In the genomic region with DNA sequence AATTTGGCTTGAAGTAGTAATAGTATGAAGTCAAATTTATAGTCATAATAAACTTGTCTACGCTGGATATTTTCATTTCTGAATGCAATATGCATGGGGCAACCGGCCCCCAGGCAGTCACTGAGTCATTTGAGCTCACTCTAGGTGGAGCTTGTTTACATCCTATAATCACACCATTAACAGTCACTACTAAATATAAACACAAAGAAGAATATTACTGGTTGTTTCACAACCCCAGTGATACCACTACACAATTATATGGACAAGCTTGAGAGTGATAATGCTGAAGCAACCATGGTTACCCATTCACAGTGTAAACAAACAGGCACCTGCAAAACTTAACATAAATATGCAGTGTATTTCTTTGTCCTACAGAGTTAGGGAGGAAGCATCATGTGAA, we compare ENCODE assay signal across 1 cellular context.
TF ChIP-seq lines count a peak whose summit lies in the region.

No MANE protein-coding gene starts in this region.

TF ChIP-seq in GM23338, 12 proteins besides CTCF, POLR2A, EP300 and RAD21 (continued from another document):
- TF ChIP-seq, protein P1, sequence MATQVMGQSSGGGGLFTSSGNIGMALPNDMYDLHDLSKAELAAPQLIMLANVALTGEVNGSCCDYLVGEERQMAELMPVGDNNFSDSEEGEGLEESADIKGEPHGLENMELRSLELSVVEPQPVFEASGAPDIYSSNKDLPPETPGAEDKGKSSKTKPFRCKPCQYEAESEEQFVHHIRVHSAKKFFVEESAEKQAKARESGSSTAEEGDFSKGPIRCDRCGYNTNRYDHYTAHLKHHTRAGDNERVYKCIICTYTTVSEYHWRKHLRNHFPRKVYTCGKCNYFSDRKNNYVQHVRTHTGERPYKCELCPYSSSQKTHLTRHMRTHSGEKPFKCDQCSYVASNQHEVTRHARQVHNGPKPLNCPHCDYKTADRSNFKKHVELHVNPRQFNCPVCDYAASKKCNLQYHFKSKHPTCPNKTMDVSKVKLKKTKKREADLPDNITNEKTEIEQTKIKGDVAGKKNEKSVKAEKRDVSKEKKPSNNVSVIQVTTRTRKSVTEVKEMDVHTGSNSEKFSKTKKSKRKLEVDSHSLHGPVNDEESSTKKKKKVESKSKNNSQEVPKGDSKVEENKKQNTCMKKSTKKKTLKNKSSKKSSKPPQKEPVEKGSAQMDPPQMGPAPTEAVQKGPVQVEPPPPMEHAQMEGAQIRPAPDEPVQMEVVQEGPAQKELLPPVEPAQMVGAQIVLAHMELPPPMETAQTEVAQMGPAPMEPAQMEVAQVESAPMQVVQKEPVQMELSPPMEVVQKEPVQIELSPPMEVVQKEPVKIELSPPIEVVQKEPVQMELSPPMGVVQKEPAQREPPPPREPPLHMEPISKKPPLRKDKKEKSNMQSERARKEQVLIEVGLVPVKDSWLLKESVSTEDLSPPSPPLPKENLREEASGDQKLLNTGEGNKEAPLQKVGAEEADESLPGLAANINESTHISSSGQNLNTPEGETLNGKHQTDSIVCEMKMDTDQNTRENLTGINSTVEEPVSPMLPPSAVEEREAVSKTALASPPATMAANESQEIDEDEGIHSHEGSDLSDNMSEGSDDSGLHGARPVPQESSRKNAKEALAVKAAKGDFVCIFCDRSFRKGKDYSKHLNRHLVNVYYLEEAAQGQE (IDR thresholded peaks at IDR 0.05; ENCODE audit: unreplicated experiment) = no peak
